Comparison of ENCODE assay signal across 1 cellular context in the genomic region with DNA sequence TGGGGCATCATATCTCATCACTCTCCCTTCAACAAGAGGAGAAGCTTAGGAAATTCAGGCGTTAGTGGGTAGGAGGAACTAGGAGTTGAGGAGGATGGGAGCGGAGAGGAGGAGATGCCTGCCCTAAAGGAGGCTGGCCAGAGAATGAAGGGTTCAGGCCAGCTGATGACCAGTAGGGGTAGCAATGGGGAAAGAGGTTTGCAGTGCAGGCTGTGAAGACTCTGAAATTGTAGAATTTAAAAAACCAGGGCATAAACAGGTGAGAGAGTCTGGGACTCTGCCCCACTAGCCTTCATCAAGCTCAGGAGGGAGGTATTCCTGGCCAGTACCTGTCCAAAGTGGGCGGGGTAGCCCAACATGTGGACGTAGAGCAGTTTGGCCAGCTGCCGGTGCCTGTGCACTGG.
TF ChIP-seq lines count a peak whose summit lies in the region.

No MANE protein-coding gene starts in this region.

TF ChIP-seq in HepG2, 621 proteins besides CTCF, POLR2A, EP300 and RAD21 (continued from another document and continues in another):
- TF ChIP-seq, protein P1, sequence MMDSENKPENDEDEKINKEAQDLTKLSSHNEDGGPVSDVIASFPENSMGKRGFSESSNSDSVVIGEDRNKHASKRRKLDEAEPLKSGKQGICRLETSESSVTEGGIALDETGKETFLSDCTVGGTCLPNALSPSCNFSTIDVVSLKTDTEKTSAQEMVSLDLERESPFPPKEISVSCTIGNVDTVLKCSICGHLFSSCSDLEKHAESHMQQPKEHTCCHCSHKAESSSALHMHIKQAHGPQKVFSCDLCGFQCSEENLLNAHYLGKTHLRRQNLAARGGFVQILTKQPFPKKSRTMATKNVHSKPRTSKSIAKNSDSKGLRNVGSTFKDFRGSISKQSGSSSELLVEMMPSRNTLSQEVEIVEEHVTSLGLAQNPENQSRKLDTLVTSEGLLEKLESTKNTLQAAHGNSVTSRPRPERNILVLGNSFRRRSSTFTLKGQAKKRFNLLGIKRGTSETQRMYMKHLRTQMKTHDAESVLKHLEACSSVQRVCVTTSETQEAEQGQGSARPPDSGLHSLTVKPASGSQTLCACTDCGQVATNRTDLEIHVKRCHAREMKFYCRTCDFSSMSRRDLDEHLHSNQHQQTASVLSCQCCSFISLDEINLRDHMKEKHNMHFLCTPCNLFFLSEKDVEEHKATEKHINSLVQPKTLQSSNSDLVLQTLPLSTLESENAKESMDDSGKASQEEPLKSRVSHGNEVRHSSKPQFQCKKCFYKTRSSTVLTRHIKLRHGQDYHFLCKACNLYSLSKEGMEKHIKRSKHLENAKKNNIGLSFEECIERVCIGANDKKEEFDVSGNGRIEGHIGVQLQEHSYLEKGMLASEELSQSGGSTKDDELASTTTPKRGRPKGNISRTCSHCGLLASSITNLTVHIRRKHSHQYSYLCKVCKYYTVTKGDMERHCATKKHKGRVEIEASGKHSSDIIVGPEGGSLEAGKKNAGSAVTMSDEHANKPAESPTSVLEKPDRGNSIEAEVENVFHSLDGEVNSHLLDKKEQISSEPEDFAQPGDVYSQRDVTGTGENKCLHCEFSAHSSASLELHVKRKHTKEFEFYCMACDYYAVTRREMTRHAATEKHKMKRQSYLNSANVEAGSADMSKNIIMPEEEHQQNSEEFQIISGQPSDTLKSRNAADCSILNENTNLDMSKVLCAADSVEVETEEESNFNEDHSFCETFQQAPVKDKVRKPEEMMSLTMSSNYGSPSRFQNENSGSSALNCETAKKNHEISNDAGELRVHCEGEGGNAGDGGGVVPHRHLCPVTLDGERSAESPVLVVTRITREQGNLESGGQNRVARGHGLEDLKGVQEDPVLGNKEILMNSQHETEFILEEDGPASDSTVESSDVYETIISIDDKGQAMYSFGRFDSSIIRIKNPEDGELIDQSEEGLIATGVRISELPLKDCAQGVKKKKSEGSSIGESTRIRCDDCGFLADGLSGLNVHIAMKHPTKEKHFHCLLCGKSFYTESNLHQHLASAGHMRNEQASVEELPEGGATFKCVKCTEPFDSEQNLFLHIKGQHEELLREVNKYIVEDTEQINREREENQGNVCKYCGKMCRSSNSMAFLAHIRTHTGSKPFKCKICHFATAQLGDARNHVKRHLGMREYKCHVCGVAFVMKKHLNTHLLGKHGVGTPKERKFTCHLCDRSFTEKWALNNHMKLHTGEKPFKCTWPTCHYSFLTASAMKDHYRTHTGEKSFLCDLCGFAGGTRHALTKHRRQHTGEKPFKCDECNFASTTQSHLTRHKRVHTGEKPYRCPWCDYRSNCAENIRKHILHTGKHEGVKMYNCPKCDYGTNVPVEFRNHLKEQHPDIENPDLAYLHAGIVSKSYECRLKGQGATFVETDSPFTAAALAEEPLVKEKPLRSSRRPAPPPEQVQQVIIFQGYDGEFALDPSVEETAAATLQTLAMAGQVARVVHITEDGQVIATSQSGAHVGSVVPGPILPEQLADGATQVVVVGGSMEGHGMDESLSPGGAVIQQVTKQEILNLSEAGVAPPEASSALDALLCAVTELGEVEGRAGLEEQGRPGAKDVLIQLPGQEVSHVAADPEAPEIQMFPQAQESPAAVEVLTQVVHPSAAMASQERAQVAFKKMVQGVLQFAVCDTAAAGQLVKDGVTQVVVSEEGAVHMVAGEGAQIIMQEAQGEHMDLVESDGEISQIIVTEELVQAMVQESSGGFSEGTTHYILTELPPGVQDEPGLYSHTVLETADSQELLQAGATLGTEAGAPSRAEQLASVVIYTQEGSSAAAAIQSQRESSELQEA (CRISPR knock-in tag; IDR thresholded peaks at IDR 0.05; ENCODE audit: not compliant biosample characterization) = no peak
- TF ChIP-seq, protein P2, sequence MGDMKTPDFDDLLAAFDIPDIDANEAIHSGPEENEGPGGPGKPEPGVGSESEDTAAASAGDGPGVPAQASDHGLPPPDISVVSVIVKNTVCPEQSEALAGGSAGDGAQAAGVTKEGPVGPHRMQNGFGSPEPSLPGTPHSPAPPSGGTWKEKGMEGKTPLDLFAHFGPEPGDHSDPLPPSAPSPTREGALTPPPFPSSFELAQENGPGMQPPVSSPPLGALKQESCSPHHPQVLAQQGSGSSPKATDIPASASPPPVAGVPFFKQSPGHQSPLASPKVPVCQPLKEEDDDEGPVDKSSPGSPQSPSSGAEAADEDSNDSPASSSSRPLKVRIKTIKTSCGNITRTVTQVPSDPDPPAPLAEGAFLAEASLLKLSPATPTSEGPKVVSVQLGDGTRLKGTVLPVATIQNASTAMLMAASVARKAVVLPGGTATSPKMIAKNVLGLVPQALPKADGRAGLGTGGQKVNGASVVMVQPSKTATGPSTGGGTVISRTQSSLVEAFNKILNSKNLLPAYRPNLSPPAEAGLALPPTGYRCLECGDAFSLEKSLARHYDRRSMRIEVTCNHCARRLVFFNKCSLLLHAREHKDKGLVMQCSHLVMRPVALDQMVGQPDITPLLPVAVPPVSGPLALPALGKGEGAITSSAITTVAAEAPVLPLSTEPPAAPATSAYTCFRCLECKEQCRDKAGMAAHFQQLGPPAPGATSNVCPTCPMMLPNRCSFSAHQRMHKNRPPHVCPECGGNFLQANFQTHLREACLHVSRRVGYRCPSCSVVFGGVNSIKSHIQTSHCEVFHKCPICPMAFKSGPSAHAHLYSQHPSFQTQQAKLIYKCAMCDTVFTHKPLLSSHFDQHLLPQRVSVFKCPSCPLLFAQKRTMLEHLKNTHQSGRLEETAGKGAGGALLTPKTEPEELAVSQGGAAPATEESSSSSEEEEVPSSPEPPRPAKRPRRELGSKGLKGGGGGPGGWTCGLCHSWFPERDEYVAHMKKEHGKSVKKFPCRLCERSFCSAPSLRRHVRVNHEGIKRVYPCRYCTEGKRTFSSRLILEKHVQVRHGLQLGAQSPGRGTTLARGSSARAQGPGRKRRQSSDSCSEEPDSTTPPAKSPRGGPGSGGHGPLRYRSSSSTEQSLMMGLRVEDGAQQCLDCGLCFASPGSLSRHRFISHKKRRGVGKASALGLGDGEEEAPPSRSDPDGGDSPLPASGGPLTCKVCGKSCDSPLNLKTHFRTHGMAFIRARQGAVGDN (CRISPR knock-in tag; IDR thresholded peaks at IDR 0.05) = no peak
- TF ChIP-seq, protein P3, sequence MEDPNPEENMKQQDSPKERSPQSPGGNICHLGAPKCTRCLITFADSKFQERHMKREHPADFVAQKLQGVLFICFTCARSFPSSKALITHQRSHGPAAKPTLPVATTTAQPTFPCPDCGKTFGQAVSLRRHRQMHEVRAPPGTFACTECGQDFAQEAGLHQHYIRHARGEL (CRISPR knock-in tag; IDR thresholded peaks at IDR 0.05) = no peak; the same call in 1 of the 2 replicates
- TF ChIP-seq, protein P4, sequence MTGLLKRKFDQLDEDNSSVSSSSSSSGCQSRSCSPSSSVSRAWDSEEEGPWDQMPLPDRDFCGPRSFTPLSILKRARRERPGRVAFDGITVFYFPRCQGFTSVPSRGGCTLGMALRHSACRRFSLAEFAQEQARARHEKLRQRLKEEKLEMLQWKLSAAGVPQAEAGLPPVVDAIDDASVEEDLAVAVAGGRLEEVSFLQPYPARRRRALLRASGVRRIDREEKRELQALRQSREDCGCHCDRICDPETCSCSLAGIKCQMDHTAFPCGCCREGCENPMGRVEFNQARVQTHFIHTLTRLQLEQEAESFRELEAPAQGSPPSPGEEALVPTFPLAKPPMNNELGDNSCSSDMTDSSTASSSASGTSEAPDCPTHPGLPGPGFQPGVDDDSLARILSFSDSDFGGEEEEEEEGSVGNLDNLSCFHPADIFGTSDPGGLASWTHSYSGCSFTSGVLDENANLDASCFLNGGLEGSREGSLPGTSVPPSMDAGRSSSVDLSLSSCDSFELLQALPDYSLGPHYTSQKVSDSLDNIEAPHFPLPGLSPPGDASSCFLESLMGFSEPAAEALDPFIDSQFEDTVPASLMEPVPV (CRISPR knock-in tag; IDR thresholded peaks at IDR 0.05) = no peak; the same call in 1 of the 2 replicates
- TF ChIP-seq PHF5A (CRISPR knock-in tag; IDR thresholded peaks at IDR 0.05; ENCODE audit: low read depth, unreplicated experiment) (no peak), ZNF781 (CRISPR knock-in tag; IDR thresholded peaks at IDR 0.05; ENCODE audit: borderline replicate concordance, not compliant biosample characterization) (no peak), NCOA5 (CRISPR knock-in tag; IDR thresholded peaks at IDR 0.05) (no peak), STAT5B (CRISPR knock-in tag; IDR thresholded peaks at IDR 0.05) (0 out of 2 replicates have a peak, but pooled peaks have one; percentile 28), SP2 (CRISPR knock-in tag; IDR thresholded peaks at IDR 0.05) (no peak), MEF2D (CRISPR knock-in tag; IDR thresholded peaks at IDR 0.05) (no peak), LCORL (IDR thresholded peaks at IDR 0.05) (no peak), LCORL (CRISPR knock-in tag; IDR thresholded peaks at IDR 0.05) (no peak), POLR2G (IDR thresholded peaks at IDR 0.05; ENCODE audit: low read depth, low read length) (peak; percentile 9; the same call in 1 of the 2 replicates), ZMYM2 (CRISPR knock-in tag; IDR thresholded peaks at IDR 0.05) (no peak), ZNF296 (CRISPR knock-in tag; conservative IDR thresholded peaks at IDR 0.05) (peak; percentile 76; the same call in 1 of the 2 replicates), ZNF616 (CRISPR knock-in tag; IDR thresholded peaks at IDR 0.05; ENCODE audit: low read depth) (no peak), NR2F2 (IDR thresholded peaks at IDR 0.05; ENCODE audit: borderline replicate concordance, low read depth) (no peak), ZNF10 (CRISPR knock-in tag; IDR thresholded peaks at IDR 0.05; ENCODE audit: borderline replicate concordance, low read depth) (0 out of 2 replicates have a peak, but pooled peaks have one; percentile 12), HMGA1 (CRISPR knock-in tag; conservative IDR thresholded peaks at IDR 0.05) (no peak), MBD4 (IDR thresholded peaks at IDR 0.05; ENCODE audit: borderline replicate concordance, low read length) (no peak), KLF11 (CRISPR knock-in tag; IDR thresholded peaks at IDR 0.05) (no peak), TOPORS (CRISPR knock-in tag; IDR thresholded peaks at IDR 0.05) (0 out of 2 replicates have a peak, but pooled peaks have one; percentile 24), TEAD3 (CRISPR knock-in tag; optimal IDR thresholded peaks at IDR 0.05; ENCODE audit: borderline replicate concordance) (peak; percentile 23), TP53 (CRISPR knock-in tag; conservative IDR thresholded peaks at IDR 0.05) (no peak)
- TF ChIP-seq, protein P5, sequence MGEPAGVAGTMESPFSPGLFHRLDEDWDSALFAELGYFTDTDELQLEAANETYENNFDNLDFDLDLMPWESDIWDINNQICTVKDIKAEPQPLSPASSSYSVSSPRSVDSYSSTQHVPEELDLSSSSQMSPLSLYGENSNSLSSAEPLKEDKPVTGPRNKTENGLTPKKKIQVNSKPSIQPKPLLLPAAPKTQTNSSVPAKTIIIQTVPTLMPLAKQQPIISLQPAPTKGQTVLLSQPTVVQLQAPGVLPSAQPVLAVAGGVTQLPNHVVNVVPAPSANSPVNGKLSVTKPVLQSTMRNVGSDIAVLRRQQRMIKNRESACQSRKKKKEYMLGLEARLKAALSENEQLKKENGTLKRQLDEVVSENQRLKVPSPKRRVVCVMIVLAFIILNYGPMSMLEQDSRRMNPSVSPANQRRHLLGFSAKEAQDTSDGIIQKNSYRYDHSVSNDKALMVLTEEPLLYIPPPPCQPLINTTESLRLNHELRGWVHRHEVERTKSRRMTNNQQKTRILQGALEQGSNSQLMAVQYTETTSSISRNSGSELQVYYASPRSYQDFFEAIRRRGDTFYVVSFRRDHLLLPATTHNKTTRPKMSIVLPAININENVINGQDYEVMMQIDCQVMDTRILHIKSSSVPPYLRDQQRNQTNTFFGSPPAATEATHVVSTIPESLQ (CRISPR knock-in tag; conservative IDR thresholded peaks at IDR 0.05) = 0 out of 2 replicates have a peak, but pooled peaks have one; percentile 10
- TF ChIP-seq, protein P6, sequence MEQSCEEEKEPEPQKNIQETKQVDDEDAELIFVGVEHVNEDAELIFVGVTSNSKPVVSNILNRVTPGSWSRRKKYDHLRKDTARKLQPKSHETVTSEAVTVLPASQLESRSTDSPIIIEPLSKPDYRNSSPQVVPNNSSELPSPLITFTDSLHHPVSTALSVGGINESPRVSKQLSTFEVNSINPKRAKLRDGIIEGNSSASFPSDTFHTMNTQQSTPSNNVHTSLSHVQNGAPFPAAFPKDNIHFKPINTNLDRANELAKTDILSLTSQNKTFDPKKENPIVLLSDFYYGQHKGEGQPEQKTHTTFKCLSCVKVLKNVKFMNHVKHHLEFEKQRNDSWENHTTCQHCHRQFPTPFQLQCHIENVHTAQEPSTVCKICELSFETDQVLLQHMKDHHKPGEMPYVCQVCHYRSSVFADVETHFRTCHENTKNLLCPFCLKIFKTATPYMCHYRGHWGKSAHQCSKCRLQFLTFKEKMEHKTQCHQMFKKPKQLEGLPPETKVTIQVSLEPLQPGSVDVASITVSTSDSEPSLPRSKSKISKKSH (CRISPR knock-in tag; IDR thresholded peaks at IDR 0.05; ENCODE audit: borderline replicate concordance) = no peak
- TF ChIP-seq, protein P7, sequence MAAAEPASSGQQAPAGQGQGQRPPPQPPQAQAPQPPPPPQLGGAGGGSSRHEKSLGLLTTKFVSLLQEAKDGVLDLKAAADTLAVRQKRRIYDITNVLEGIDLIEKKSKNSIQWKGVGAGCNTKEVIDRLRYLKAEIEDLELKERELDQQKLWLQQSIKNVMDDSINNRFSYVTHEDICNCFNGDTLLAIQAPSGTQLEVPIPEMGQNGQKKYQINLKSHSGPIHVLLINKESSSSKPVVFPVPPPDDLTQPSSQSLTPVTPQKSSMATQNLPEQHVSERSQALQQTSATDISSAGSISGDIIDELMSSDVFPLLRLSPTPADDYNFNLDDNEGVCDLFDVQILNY (CRISPR knock-in tag; conservative IDR thresholded peaks at IDR 0.05) = no peak
- TF ChIP-seq, protein P8, sequence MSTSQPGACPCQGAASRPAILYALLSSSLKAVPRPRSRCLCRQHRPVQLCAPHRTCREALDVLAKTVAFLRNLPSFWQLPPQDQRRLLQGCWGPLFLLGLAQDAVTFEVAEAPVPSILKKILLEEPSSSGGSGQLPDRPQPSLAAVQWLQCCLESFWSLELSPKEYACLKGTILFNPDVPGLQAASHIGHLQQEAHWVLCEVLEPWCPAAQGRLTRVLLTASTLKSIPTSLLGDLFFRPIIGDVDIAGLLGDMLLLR (CRISPR knock-in tag; IDR thresholded peaks at IDR 0.05) = peak; percentile 77
- TF ChIP-seq, protein P9, sequence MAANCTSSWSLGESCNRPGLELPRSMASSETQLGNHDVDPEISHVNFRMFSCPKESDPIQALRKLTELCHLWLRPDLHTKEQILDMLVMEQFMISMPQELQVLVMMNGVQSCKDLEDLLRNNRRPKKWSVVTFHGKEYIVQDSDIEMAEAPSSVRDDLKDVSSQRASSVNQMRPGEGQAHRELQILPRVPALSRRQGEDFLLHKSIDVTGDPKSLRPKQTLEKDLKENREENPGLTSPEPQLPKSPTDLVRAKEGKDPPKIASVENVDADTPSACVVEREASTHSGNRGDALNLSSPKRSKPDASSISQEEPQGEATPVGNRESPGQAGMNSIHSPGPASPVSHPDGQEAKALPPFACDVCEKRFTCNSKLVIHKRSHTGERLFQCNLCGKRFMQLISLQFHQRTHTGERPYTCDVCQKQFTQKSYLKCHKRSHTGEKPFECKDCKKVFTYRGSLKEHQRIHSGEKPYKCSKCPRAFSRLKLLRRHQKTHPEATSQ (CRISPR knock-in tag; IDR thresholded peaks at IDR 0.05; ENCODE audit: borderline replicate concordance) = 0 out of 2 replicates have a peak, but pooled peaks have one; percentile 34
- TF ChIP-seq, protein P10, sequence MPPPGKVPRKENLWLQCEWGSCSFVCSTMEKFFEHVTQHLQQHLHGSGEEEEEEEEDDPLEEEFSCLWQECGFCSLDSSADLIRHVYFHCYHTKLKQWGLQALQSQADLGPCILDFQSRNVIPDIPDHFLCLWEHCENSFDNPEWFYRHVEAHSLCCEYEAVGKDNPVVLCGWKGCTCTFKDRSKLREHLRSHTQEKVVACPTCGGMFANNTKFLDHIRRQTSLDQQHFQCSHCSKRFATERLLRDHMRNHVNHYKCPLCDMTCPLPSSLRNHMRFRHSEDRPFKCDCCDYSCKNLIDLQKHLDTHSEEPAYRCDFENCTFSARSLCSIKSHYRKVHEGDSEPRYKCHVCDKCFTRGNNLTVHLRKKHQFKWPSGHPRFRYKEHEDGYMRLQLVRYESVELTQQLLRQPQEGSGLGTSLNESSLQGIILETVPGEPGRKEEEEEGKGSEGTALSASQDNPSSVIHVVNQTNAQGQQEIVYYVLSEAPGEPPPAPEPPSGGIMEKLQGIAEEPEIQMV (CRISPR knock-in tag; IDR thresholded peaks at IDR 0.05; ENCODE audit: low read depth) = no peak
